In the genomic region with DNA sequence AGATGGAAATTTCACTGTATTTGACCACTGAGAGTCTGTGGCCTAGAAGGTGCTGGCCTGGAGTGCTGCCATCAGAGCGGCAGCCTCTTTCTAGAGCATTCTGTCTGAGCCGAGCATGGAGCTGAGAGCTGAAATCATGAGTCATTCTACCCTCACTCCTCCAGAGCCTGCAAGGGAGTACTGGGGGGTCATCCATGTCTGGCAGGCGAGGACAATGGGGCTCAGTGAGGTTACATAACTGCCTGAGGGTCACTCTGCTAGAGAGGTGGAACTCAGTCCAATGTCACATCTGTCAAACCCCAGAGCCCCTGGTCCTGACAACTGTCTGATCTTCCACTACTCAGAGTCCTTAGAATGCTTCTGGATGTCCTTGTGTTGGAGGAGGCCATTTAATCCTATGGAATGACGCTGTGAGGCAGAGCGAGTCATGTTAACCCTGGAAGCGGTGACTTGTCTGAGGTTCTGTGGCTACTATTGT, we compare ENCODE assay signal across 11 cellular contexts.
DNase-seq lines count a peak whose midpoint lies in the region; ATAC-seq, FAIRE-seq and TF ChIP-seq lines count a peak whose summit lies in the region.
"Had no signal": no experiment of that assay in that cellular context is flagged by ENCODE, and none has a peak within 500 bp of the region (broad histone marks: within the 10 kb centered on the region; RNA-seq: fewer than 3 reads in every experiment).

No MANE protein-coding gene starts in this region.

- no peaks in the 10 kb centered on the region for H4K20me1 ChIP-seq in GM23338 (replicated peaks; ENCODE audit: insufficient read depth)

- H3K36me3 ChIP-seq in GM23338 (ENCODE audit: insufficient read depth) = no peaks in the 10 kb centered on the region
- H3K36me3 ChIP-seq in small intestine (ENCODE audit: control insufficient read depth in 2 of 2, insufficient read depth in 2 of 2, low read length in 2 of 2) = no peaks in the 10 kb centered on the region

- no peak overlapping the region for H3K4me3 Mint-ChIP-seq in GM23338
- H3K4me3 Mint-ChIP-seq in WTC11 = no peak overlapping the region

- H3K9me3 ChIP-seq in A549 = no peaks in the 10 kb centered on the region
- no peaks in the 10 kb centered on the region for H3K9me3 ChIP-seq in small intestine (ENCODE audit: control insufficient read depth, low read depth)

- CTCF ChIA-PET in A549 (lab: Yijun Ruan, JAX) = interaction anchor here (0.7 to 1.6 kb wide), 3 partner anchors 21 to 488 kb away, joined by 3 to 6 read pairs (median 4); no protein-coding TSS in a partner anchor
- CTCF ChIA-PET in WTC11 (lab: Charles Lee) = no interaction called here

- H3K27me3 Mint-ChIP-seq in GM23338 (ENCODE audit: insufficient read depth, low read depth, poor library complexity) (peaks cover 23% of the 10 kb centered on the region), WTC11 (ENCODE audit: low read depth) (no peaks in the 10 kb centered on the region; the same call in 1 of the 2 replicates)

- H3K27ac ChIP-seq in A549 = peak overlapping the region; percentile 58 to 80
- H3K27ac ChIP-seq in GM23338 (ENCODE audit: low read depth) = no peak overlapping the region
- H3K27ac ChIP-seq in foreskin keratinocyte = no peak overlapping the region
- no peak overlapping the region for H3K27ac ChIP-seq in small intestine (ENCODE audit: low read depth in 1 of 2, low read length in 1 of 2)

- H3K27ac Mint-ChIP-seq in GM23338 (no peak overlapping the region; the same call in 1 of the 2 replicates), WTC11 (no peak overlapping the region)

- 0 out of 2 replicates have a peak, but pooled peaks cover 2% of the 10 kb centered on the region for H3F3A ChIP-seq in GM23338 (replicated peaks; ENCODE audit: low read depth)

- no peak overlapping the region for H3K4me3 ChIP-seq in A549
- no peak overlapping the region for H3K4me3 ChIP-seq in GM23338
- H3K4me3 ChIP-seq in small intestine (ENCODE audit: low read depth in 1 of 2, low read length in 2 of 2) = no peak overlapping the region

- POLR2A ChIA-PET in A549 (lab: Yijun Ruan, JAX) (no interaction called here), WTC11 (lab: Charles Lee) (interaction anchor here (0.6 kb wide), 1 partner anchor 29 kb away, joined by 3 read pairs; no protein-coding TSS in a partner anchor)

- H3K4me2 ChIP-seq in A549 = peak overlapping the region; percentile 25
- H3K4me2 ChIP-seq in GM23338 = no peak overlapping the region

- TF ChIP-seq EP300 in A549 (IDR thresholded peaks at IDR 0.05) = no peak

- TF ChIP-seq POLR2A in A549 (IDR thresholded peaks at IDR 0.05; ENCODE audit: low read length) = no peak

- no peak for TF ChIP-seq RAD21 in A549 (conservative IDR thresholded peaks at IDR 0.05 in 1 of 2, IDR thresholded peaks at IDR 0.05 in 1 of 2)

- ATAC-seq in A549 (no peak), GM23338 (no peak), WTC11 (no peak), foreskin keratinocyte (peak; percentile 32), GM21723 (IDR thresholded peaks at IDR 0.05; ENCODE audit: unreplicated experiment) (no peak)

- peak overlapping the region; percentile 69 for H2AFZ ChIP-seq in GM23338

- DNase-seq in A549 (ENCODE audit: low read depth in 1 of 2, low spot score in 1 of 2) = peak in 1 of 2 experiments; percentile 38
- no peak for DNase-seq in GM23338 (ENCODE audit: low spot score)
- DNase-seq in WTC11 (ENCODE audit: low spot score) = no peak
- peak in 1 of 2 donors; percentile 61 for DNase-seq in foreskin keratinocyte
- DNase-seq in NK-92 treated with Interleukin-12 subunit alpha and Interleukin-12 subunit beta, amount 100 ng/mL, for 24 hours (lab: John Stamatoyannopoulos, UW) = no peak
- DNase-seq in activated CD8-positive, alpha-beta memory T cell treated with anti-CD3 and anti-CD28 coated beads, Interleukin-2, amount 50 U/mL, for 4 hours = no peak
- DNase-seq in small intestine = no peak
- DNase-seq: COR-L47; NCI-H1436; stimulated activated CD4-positive, alpha-beta T cell treated with anti-CD3 and anti-CD28 coated beads, Interleukin-1b, Interleukin-23, amount 100 ng/mL, for 48 hours had no signal

- H3K4me1 ChIP-seq in A549 = peaks cover 13% of the 10 kb centered on the region
- peaks cover 17% of the 10 kb centered on the region; the same call in 1 of the 2 replicates for H3K4me1 ChIP-seq in GM23338 (ENCODE audit: insufficient read depth)
- no peaks in the 10 kb centered on the region for H3K4me1 ChIP-seq in foreskin keratinocyte
- no peaks in the 10 kb centered on the region for H3K4me1 ChIP-seq in small intestine (ENCODE audit: control insufficient read depth in 2 of 2, insufficient read depth in 1 of 2, low read depth in 1 of 2, low read length in 1 of 2)

- H3K79me2 ChIP-seq in GM23338 (replicated peaks; ENCODE audit: insufficient read depth) = no peaks in the 10 kb centered on the region

- H3K36me3 Mint-ChIP-seq in GM23338 (ENCODE audit: low read depth) (no peaks in the 10 kb centered on the region), WTC11 (no peaks in the 10 kb centered on the region)

- H3K27me3 ChIP-seq in GM23338 (ENCODE audit: insufficient read depth) (no peaks in the 10 kb centered on the region), foreskin keratinocyte (no peaks in the 10 kb centered on the region), small intestine (ENCODE audit: control insufficient read depth in 2 of 2, insufficient read depth in 2 of 2, low read length in 2 of 2) (no peaks in the 10 kb centered on the region)

- H3K9me3 Mint-ChIP-seq in GM23338 (no peaks in the 10 kb centered on the region), WTC11 (no peaks in the 10 kb centered on the region; the same call in 1 of the 2 replicates)

- H3K4me1 Mint-ChIP-seq in GM23338 (peaks cover 24% of the 10 kb centered on the region), WTC11 (peaks cover 31% of the 10 kb centered on the region)

- 0 out of 2 replicates have a peak, but pooled peaks cover 3% of the 10 kb centered on the region for H3K9me2 ChIP-seq in GM23338 (ENCODE audit: insufficient read depth)

- WGBS in A549 (ENCODE audit: missing lambda C conversion rate) = 44% methylated on average over 5 of the region's 6 CpGs
- WGBS in small intestine, 3 donors = 86 to 90% (median 88%) methylated on average over 6 of the region's 6 CpGs

- FAIRE-seq in A549 (lab: Jason Lieb, UNC) = no peak
- FAIRE-seq in small intestine (lab: Jason Lieb, UNC) = no peak

- no peak for TF ChIP-seq CTCF in A549 (IDR thresholded peaks at IDR 0.05)
- no peak for TF ChIP-seq CTCF in GM23338 (conservative IDR thresholded peaks at IDR 0.05; ENCODE audit: low read depth in 2 of 2)
- no peak for TF ChIP-seq CTCF in WTC11 (IDR thresholded peaks at IDR 0.05)
- TF ChIP-seq CTCF in foreskin keratinocyte (conservative IDR thresholded peaks at IDR 0.05) = no peak

TF ChIP-seq in A549, 52 proteins besides CTCF, POLR2A, EP300 and RAD21:
- TF ChIP-seq MAX (IDR thresholded peaks at IDR 0.05) (peak; percentile 50), FOSL2 (IDR thresholded peaks at IDR 0.05) (no peak), FOSL2 (CRISPR knock-in tag; IDR thresholded peaks at IDR 0.05) (peak; percentile 23; the same call in 1 of the 2 replicates), EHF (CRISPR knock-in tag; IDR thresholded peaks at IDR 0.05) (no peak)
TF ChIP-seq in A549: peak in this region for 2.

TF ChIP-seq in GM23338, 12 proteins besides CTCF, POLR2A, EP300 and RAD21 (continues in another document):
- TF ChIP-seq POLR2AphosphoS5 (IDR thresholded peaks at IDR 0.05; ENCODE audit: low read depth) (no peak), CREB1 (CRISPR knock-in tag; IDR thresholded peaks at IDR 0.05; ENCODE audit: low read depth) (no peak), EZH2 (IDR thresholded peaks at IDR 0.05; ENCODE audit: low read depth, unreplicated experiment) (no peak)

TF ChIP-seq in WTC11, 78 proteins besides CTCF, POLR2A, EP300 and RAD21:
- TF ChIP-seq GABPB1 (CRISPR knock-in tag; IDR thresholded peaks at IDR 0.05) = 0 out of 2 replicates have a peak, but pooled peaks have one; percentile 10
- no peak for TF ChIP-seq USF2 (CRISPR knock-in tag; IDR thresholded peaks at IDR 0.05)
- no peak for TF ChIP-seq SMAD4 (CRISPR knock-in tag; IDR thresholded peaks at IDR 0.05)

Comparison
In these comparisons a context has a peak if more than half of its experiments do, and no peak if none do; other contexts are left out.
1. H3K27ac ChIP-seq: peak in A549 (2 of 2); none in GM23338 (single experiment), foreskin keratinocyte (single experiment) and small intestine (0 of 2).
2. Of the 8 proteins assayed by ChIP-seq in both WTC11 and A549: peak only in WTC11: none; only in A549: MAX; in both: none; in neither: 7.